12 cellular contexts compared by ENCODE assay signal in the genomic region with DNA sequence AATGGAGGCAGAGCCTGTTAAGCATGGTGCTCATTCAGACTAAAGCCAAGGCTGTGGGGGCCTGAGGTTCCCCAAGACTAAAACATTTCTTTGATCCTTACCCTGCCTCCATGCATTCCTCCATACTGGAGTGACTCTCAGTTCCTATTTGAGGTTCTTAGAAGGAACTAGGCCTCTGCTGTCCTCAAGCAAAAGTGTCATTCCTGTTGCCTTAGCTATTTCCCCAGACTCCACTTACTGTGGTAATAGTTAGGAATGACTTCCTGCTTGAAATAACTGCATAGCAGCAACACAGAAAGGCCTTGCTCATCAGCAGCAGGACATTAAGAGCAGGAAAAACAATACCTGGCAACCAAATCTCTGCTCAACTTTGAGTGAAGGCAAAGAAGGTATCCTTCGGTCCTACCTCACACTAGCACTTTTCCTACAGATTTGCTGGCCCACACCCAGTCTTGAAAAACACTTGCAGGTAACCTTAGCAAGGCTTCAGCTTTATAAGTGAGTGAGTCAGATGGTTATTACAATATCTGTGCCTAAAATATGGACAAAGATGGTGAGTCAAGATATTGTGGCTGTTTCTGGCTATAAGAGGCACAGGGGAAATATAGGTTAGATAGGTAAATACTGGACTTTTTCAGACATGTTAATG. TPM values are rescaled to one million over a fixed set of nuclear protein-coding genes. Genes with fewer than 3 reads are reported as not detected.
A peak's percentile ranks its signal among the peaks of the same experiment; 100 is the strongest.
DNase-seq lines count a peak whose midpoint lies in the region; ATAC-seq and TF ChIP-seq lines count a peak whose summit lies in the region.
"Had no signal": no experiment of that assay in that cellular context is flagged by ENCODE, and none has a peak within 500 bp of the region (broad histone marks: within the 10 kb centered on the region; RNA-seq: fewer than 3 reads in every experiment).

No MANE protein-coding gene starts in this region.

- TF ChIP-seq CTCF in epithelial cell of esophagus (IDR thresholded peaks at IDR 0.05; ENCODE audit: insufficient read depth, low read depth, low read length, missing control alignments) (no peak), body of pancreas (IDR thresholded peaks at IDR 0.05) (no peak)

- 83 to 90% methylated on average over 1 of the region's 1 CpG for WGBS in body of pancreas, 2 donors

- DNase-seq in GM04503 (ENCODE audit: low read depth) (peak; percentile 76), SK-N-MC (ENCODE audit: low read depth, low spot score) (no peak), epithelial cell of esophagus (ENCODE audit: low read depth) (peak; percentile 81), non-pigmented ciliary epithelial cell (ENCODE audit: low read depth) (peak; percentile 44), NCI-H510A treated with DMSO at 0.1 percent for 48 hours (lab: John Stamatoyannopoulos, UW) (no peak), body of pancreas (no peak)
- DNase-seq: activated naive CD4-positive, alpha-beta T cell treated with Interleukin-2 at 50 U/mL for 16 hours; NCI-H146 had no signal

- no peak overlapping the region for H3K9ac ChIP-seq in SK-N-MC (ENCODE audit: insufficient read length)

- H3K4me3 ChIP-seq in SK-N-MC: no peak overlapping the region
- no peak overlapping the region for H3K4me3 ChIP-seq in epithelial cell of esophagus (ENCODE audit: low read length)
- H3K4me3 ChIP-seq in body of pancreas: no peak overlapping the region

- peak overlapping the region; percentile 59; the same call in 1 of the 2 replicates for H3K27ac ChIP-seq in SK-N-MC
- H3K27ac ChIP-seq in body of pancreas: no peak overlapping the region
- H3K27ac ChIP-seq: HL-60, VCaP had no signal

- ATAC-seq in body of pancreas (no peak), HG03432 (IDR thresholded peaks at IDR 0.05; ENCODE audit: unreplicated experiment) (no peak), HG02571 (IDR thresholded peaks at IDR 0.05; ENCODE audit: unreplicated experiment) (no peak)

- TF ChIP-seq POLR2A in body of pancreas (IDR thresholded peaks at IDR 0.05): no peak

- H3K36me3 ChIP-seq in SK-N-MC (ENCODE audit: insufficient read depth, low read length) (peaks cover 27% of the 10 kb centered on the region; the same call in 1 of the 2 replicates), body of pancreas (replicated peaks in 1 of 2; ENCODE audit: insufficient read depth in 1 of 2, low read depth in 2 of 2) (peaks cover 0 to 10% of the 10 kb centered on the region in 2 donors)

- H3K27me3 ChIP-seq in body of pancreas: no peaks in the 10 kb centered on the region

- no peaks in the 10 kb centered on the region for H3K4me1 ChIP-seq in body of pancreas

- intact Hi-C loops in body of pancreas (cut with DNase I): no loop called here

- H3K9me3 ChIP-seq in SK-N-MC (ENCODE audit: low read depth, low read length): no peaks in the 10 kb centered on the region
- H3K9me3 ChIP-seq in body of pancreas: no peaks in the 10 kb centered on the region

RNA-seq across cellular contexts. Expression of gene LRRC41, which starts 14.8 kb away (rescaled TPM):
- total RNA-seq in body of pancreas: 10 to 100 TPM; 36.6 to 59.0 TPM

RNA-seq across cellular contexts. Expression of gene UQCRH, which starts 14.9 kb away (rescaled TPM):
- 100 to 1,000 TPM in 1 of 2 donors, 10 to 100 TPM in 1; 92.4 to 195 TPM for total RNA-seq in body of pancreas

RNA-seq across cellular contexts. Expression of gene RAD54L, which starts 41.0 kb away (rescaled TPM):
- total RNA-seq in body of pancreas: under 1 TPM in 1 of 2 donors, not detected in 1; under 0.01 TPM

RNA-seq across cellular contexts. Expression of gene NSUN4, which starts 52.0 kb away (rescaled TPM):
- total RNA-seq in body of pancreas: 10 to 100 TPM; 15.6 to 26.0 TPM

Comparison
In these comparisons a context has a peak if more than half of its experiments do, and no peak if none do; other contexts are left out.
1. DNase-seq: peak in GM04503 (single experiment), epithelial cell of esophagus (single experiment) and non-pigmented ciliary epithelial cell (single experiment); none in SK-N-MC (single experiment), NCI-H510A treated with DMSO at 0.1 percent for 48 hours (single experiment) and body of pancreas (0 of 4).